Comparison of ENCODE assay signal across 1 cellular context in genomic region chr6:34544776-34545471, GRCh38.
TF ChIP-seq lines count a peak whose summit lies in the region.

No MANE protein-coding gene starts in this region.

TF ChIP-seq in K562, 482 proteins besides CTCF, POLR2A, EP300 and RAD21 (continued from another document and continues in another):
- TF ChIP-seq ZNF398 (CRISPR knock-in tag; IDR thresholded peaks at IDR 0.05), result no peak
- no peak for TF ChIP-seq ZNF76 (CRISPR knock-in tag; IDR thresholded peaks at IDR 0.05; ENCODE audit: borderline replicate concordance)
- no peak for TF ChIP-seq SMAD4 (CRISPR knock-in tag; conservative IDR thresholded peaks at IDR 0.05)
- TF ChIP-seq SMAD3 (CRISPR knock-in tag; conservative IDR thresholded peaks at IDR 0.05), result no peak
- peak; percentile 72 for TF ChIP-seq EGR1 (conservative IDR thresholded peaks at IDR 0.05)
- TF ChIP-seq ZNF217 (CRISPR knock-in tag; IDR thresholded peaks at IDR 0.05), result no peak
- no peak for TF ChIP-seq ATF2 (CRISPR knock-in tag; IDR thresholded peaks at IDR 0.05)
- TF ChIP-seq HNRNPH1 (optimal IDR thresholded peaks at IDR 0.05; ENCODE audit: low read depth, low read length), result no peak
- no peak for TF ChIP-seq IRF9 (tag; IDR thresholded peaks at IDR 0.05)
- TF ChIP-seq ZNF184 (CRISPR knock-in tag; IDR thresholded peaks at IDR 0.05), result no peak
- TF ChIP-seq CBX2 (IDR thresholded peaks at IDR 0.05; ENCODE audit: insufficient read depth, low read length, poor library complexity, severe bottlenecking), result no peak
- no peak for TF ChIP-seq MED1 (CRISPR knock-in tag; IDR thresholded peaks at IDR 0.05; ENCODE audit: borderline replicate concordance)
- TF ChIP-seq CBFA2T3 (IDR thresholded peaks at IDR 0.05), result peak; percentile 83
- no peak for TF ChIP-seq U2AF1 (optimal IDR thresholded peaks at IDR 0.05; ENCODE audit: low read depth, low read length)
- peak; percentile 78; the same call in 1 of the 2 replicates for TF ChIP-seq ZBTB9 (CRISPR knock-in tag; IDR thresholded peaks at IDR 0.05)
- TF ChIP-seq RREB1 (CRISPR knock-in tag; IDR thresholded peaks at IDR 0.05), result no peak
- no peak for TF ChIP-seq SUPT5H (IDR thresholded peaks at IDR 0.05)
- TF ChIP-seq LEF1 (IDR thresholded peaks at IDR 0.05), result no peak
- TF ChIP-seq BRF2 (IDR thresholded peaks at IDR 0.05; ENCODE audit: borderline replicate concordance, insufficient read depth, insufficient read length), result no peak
- TF ChIP-seq VEZF1 (CRISPR knock-in tag; IDR thresholded peaks at IDR 0.05), result peak; percentile 88
- no peak for TF ChIP-seq HEY1 (CRISPR knock-in tag; IDR thresholded peaks at IDR 0.05; ENCODE audit: borderline replicate concordance)
- TF ChIP-seq SRSF7 (optimal IDR thresholded peaks at IDR 0.05; ENCODE audit: low read depth, low read length), result no peak
- TF ChIP-seq ESRRB (CRISPR knock-in tag; IDR thresholded peaks at IDR 0.05; ENCODE audit: borderline replicate concordance), result no peak
- no peak for TF ChIP-seq ZNF408 (CRISPR knock-in tag; IDR thresholded peaks at IDR 0.05; ENCODE audit: low read depth)
- TF ChIP-seq SLC30A9 (CRISPR knock-in tag; IDR thresholded peaks at IDR 0.05), result no peak
- no peak for TF ChIP-seq RBM39 (optimal IDR thresholded peaks at IDR 0.05; ENCODE audit: low read depth, low read length)
- no peak for TF ChIP-seq E2F6 (IDR thresholded peaks at IDR 0.05; ENCODE audit: borderline replicate concordance in 1 of 2, extremely low read depth in 1 of 2, insufficient read depth in 1 of 2, insufficient read length in 1 of 2, low read depth in 1 of 2, low read length in 1 of 2, poor library complexity in 1 of 2, severe bottlenecking in 1 of 2)
- 0 out of 4 replicates have a peak, but pooled peaks of 1 of the 2 experiments have one; percentile 30 for TF ChIP-seq ZMIZ1 (IDR thresholded peaks at IDR 0.05; ENCODE audit: low read depth in 2 of 2, low read length in 2 of 2)
- TF ChIP-seq ARID1B (IDR thresholded peaks at IDR 0.05), result peak; percentile 86
- TF ChIP-seq CBFA2T2 (conservative IDR thresholded peaks at IDR 0.05), result peak; percentile 69
- TF ChIP-seq ZNF586 (CRISPR knock-in tag; conservative IDR thresholded peaks at IDR 0.05), result no peak
- TF ChIP-seq ZC3H11A (IDR thresholded peaks at IDR 0.05; ENCODE audit: low read depth, low read length), result 0 out of 2 replicates have a peak, but pooled peaks have one; percentile 37
- TF ChIP-seq SMARCE1 (IDR thresholded peaks at IDR 0.05), result peak; percentile 60; the same call in 1 of the 2 replicates
- no peak for TF ChIP-seq BACH1 (tag; IDR thresholded peaks at IDR 0.05)
- TF ChIP-seq PTTG1 (tag; IDR thresholded peaks at IDR 0.05; ENCODE audit: low read depth), result no peak
- TF ChIP-seq TGIF2 (CRISPR knock-in tag; IDR thresholded peaks at IDR 0.05), result no peak
- no peak for TF ChIP-seq GTF2B (IDR thresholded peaks at IDR 0.05; ENCODE audit: extremely low read depth, insufficient read length)
- TF ChIP-seq EHMT2 (IDR thresholded peaks at IDR 0.05), result no peak
- 0 out of 2 replicates have a peak, but pooled peaks have one; percentile 29 for TF ChIP-seq SP1 (CRISPR knock-in tag; IDR thresholded peaks at IDR 0.05)
- no peak for TF ChIP-seq HDGF (IDR thresholded peaks at IDR 0.05)
- TF ChIP-seq IFI16 (CRISPR knock-in tag; IDR thresholded peaks at IDR 0.05), result no peak
- TF ChIP-seq RHOXF2B (CRISPR knock-in tag; conservative IDR thresholded peaks at IDR 0.05), result no peak
- TF ChIP-seq MEF2D (tag; conservative IDR thresholded peaks at IDR 0.05; ENCODE audit: low read depth), result no peak
- no peak for TF ChIP-seq ZNF583 (CRISPR knock-in tag; IDR thresholded peaks at IDR 0.05)
- no peak for TF ChIP-seq ATF1 (CRISPR knock-in tag; IDR thresholded peaks at IDR 0.05)
- TF ChIP-seq ATF1 (tag; IDR thresholded peaks at IDR 0.05), result 0 out of 2 replicates have a peak, but pooled peaks have one; percentile 19
- no peak for TF ChIP-seq E2F3 (CRISPR knock-in tag; IDR thresholded peaks at IDR 0.05)
- peak; percentile 32; the same call in 1 of the 2 replicates for TF ChIP-seq ATF7 (IDR thresholded peaks at IDR 0.05)
- TF ChIP-seq ASH1L (IDR thresholded peaks at IDR 0.05; ENCODE audit: borderline replicate concordance, low read depth, partially characterized antibody), result no peak
- no peak for TF ChIP-seq ZC3H8 (IDR thresholded peaks at IDR 0.05)
